ENCODE assay signal across 1 cellular context in the genomic region with DNA sequence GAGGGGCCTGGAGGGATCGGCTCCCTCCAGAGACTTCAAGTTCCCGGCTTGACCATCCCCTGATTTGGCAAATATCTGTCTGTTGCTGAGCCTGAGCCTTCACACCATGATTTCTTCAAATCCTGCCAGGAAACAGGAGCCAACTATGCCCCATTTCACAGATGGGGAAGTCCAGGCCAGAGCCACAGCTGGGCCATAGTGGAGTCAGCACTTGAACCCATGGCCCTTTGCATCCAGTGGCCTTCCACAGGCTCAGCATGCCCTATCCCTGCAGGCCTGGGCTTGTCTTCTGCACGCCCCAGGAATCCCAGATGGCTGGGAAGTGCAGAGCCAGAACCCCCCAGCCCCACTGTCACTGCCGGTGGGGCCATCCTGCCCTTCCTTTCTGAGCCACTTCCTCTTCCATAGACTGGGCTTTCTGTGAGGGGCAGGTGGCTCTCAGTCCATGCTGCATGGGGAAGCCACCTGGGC.
TF ChIP-seq lines count a peak whose summit lies in the region.

No MANE protein-coding gene starts in this region.

TF ChIP-seq in H1, 55 proteins besides CTCF, POLR2A, EP300 and RAD21:
- TF ChIP-seq SP1 (IDR thresholded peaks at IDR 0.05; ENCODE audit: low read depth, low read length): no peak
- TF ChIP-seq FOSL1 (IDR thresholded peaks at IDR 0.05; ENCODE audit: insufficient read depth, low read depth, low read length): no peak
- TF ChIP-seq SRF (IDR thresholded peaks at IDR 0.05; ENCODE audit: low read depth, low read length): no peak
- no peak for TF ChIP-seq SP2 (IDR thresholded peaks at IDR 0.05; ENCODE audit: low read length)
